ENCODE assay signal across 3 cellular contexts in the genomic region with DNA sequence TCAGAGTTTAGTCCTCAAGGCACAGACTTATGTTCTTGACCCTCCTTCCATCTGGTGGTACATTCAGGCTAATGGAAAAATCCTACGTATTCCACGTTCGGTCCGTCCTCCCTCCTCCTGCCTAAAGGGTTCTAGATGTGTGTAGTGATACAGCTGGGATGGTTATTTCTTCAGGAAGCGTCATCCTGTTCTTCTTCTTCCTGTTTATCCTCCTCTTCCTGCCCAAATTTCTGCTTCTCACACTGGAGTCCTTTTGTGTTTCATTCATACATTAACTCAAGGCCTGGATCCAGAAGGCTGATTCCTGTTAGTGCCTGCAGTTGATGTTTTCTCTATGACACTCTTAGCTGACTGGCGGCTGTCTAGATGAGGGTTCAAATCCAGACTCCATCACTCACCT.
TF ChIP-seq lines count a peak whose summit lies in the region.

No MANE protein-coding gene starts in this region.

TF ChIP-seq in PFSK-1, 5 proteins besides CTCF, POLR2A, EP300 and RAD21:
- TF ChIP-seq TAF1 (IDR thresholded peaks at IDR 0.05; ENCODE audit: borderline replicate concordance, insufficient read depth, low read length) (peak; percentile 47; the same call in 1 of the 2 replicates), SIN3A (IDR thresholded peaks at IDR 0.05; ENCODE audit: borderline replicate concordance, insufficient read depth, low read length) (peak; percentile 73; the same call in 1 of the 2 replicates), POLR2AphosphoS5 (IDR thresholded peaks at IDR 0.05; ENCODE audit: low read depth, low read length) (peak; percentile 20; the same call in 1 of the 2 replicates), FOXP2 (optimal IDR thresholded peaks at IDR 0.05; ENCODE audit: borderline replicate concordance, extremely low read depth, extremely low read length, insufficient read depth) (peak; percentile 69)
- TF ChIP-seq, protein P1, sequence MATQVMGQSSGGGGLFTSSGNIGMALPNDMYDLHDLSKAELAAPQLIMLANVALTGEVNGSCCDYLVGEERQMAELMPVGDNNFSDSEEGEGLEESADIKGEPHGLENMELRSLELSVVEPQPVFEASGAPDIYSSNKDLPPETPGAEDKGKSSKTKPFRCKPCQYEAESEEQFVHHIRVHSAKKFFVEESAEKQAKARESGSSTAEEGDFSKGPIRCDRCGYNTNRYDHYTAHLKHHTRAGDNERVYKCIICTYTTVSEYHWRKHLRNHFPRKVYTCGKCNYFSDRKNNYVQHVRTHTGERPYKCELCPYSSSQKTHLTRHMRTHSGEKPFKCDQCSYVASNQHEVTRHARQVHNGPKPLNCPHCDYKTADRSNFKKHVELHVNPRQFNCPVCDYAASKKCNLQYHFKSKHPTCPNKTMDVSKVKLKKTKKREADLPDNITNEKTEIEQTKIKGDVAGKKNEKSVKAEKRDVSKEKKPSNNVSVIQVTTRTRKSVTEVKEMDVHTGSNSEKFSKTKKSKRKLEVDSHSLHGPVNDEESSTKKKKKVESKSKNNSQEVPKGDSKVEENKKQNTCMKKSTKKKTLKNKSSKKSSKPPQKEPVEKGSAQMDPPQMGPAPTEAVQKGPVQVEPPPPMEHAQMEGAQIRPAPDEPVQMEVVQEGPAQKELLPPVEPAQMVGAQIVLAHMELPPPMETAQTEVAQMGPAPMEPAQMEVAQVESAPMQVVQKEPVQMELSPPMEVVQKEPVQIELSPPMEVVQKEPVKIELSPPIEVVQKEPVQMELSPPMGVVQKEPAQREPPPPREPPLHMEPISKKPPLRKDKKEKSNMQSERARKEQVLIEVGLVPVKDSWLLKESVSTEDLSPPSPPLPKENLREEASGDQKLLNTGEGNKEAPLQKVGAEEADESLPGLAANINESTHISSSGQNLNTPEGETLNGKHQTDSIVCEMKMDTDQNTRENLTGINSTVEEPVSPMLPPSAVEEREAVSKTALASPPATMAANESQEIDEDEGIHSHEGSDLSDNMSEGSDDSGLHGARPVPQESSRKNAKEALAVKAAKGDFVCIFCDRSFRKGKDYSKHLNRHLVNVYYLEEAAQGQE (IDR thresholded peaks at IDR 0.05; ENCODE audit: insufficient read depth in 1 of 2, low read depth in 2 of 2, low read length in 2 of 2), result peak in 1 of 2 experiments; percentile 51; a peak in 1 of 4 replicates

TF ChIP-seq in H1, 55 proteins besides CTCF, POLR2A, EP300 and RAD21:
- no peak for TF ChIP-seq BACH1 (IDR thresholded peaks at IDR 0.05; ENCODE audit: low read length)
- TF ChIP-seq KDM1A (IDR thresholded peaks at IDR 0.05; ENCODE audit: borderline replicate concordance, low read length), result no peak
- no peak for TF ChIP-seq JUND (IDR thresholded peaks at IDR 0.05; ENCODE audit: low read length)
- no peak for TF ChIP-seq CBX8 (IDR thresholded peaks at IDR 0.05; ENCODE audit: borderline replicate concordance, low read depth, low read length)
- no peak for TF ChIP-seq NANOG (IDR thresholded peaks at IDR 0.05; ENCODE audit: insufficient read depth, low read depth, low read length, poor library complexity, severe bottlenecking)
- no peak for TF ChIP-seq POU5F1 (IDR thresholded peaks at IDR 0.05; ENCODE audit: low read depth, low read length)
- TF ChIP-seq HDAC2 (IDR thresholded peaks at IDR 0.05; ENCODE audit: borderline replicate concordance in 1 of 2, low read depth in 2 of 2, low read length in 2 of 2), result no peak
- TF ChIP-seq SP1 (IDR thresholded peaks at IDR 0.05; ENCODE audit: low read depth, low read length), result no peak
- TF ChIP-seq ASH2L (IDR thresholded peaks at IDR 0.05; ENCODE audit: low read length), result no peak
TF ChIP-seq in H1: peak in this region for 0.

TF ChIP-seq in GM23338, 12 proteins besides CTCF, POLR2A, EP300 and RAD21:
- TF ChIP-seq JUNB (IDR thresholded peaks at IDR 0.05; ENCODE audit: unreplicated experiment), result no peak
TF ChIP-seq in GM23338: peak in this region for 0.
